Comparison of ENCODE assay signal across 8 cellular contexts in genomic region chr18:49486959-49487710, GRCh38. TPM values are rescaled to one million over a fixed set of nuclear protein-coding genes. Genes with fewer than 3 reads are reported as not detected.
DNase-seq lines count a peak whose midpoint lies in the region; ATAC-seq and TF ChIP-seq lines count a peak whose summit lies in the region.

C18orf32 (minus strand) TSS chr18:49487234; CDS start chr18:49483748, 3,486 bp downstream.

- intact Hi-C loops in Panc1 (cut with micrococcal nuclease; ENCODE audit: unreplicated experiment) = no loop called here
- intact Hi-C loops in esophagus muscularis mucosa (cut with DNase I) = loop anchor here (2.0 kb wide), 1 partner anchor 26 kb away; the partner anchor contains the start of gene DYM

- WGBS in esophagus muscularis mucosa = 6% methylated on average over 39 of the region's 68 CpGs

- H3K9me3 ChIP-seq in Panc1 (ENCODE audit: control insufficient read depth, insufficient read depth, low read depth, low read length) (no peaks in the 10 kb centered on the region), esophagus muscularis mucosa (no peaks in the 10 kb centered on the region)

- peak; percentile 95 for TF ChIP-seq POLR2A in esophagus muscularis mucosa (IDR thresholded peaks at IDR 0.05; ENCODE audit: low read depth)

- no peaks in the 10 kb centered on the region for H3K9me3 Mint-ChIP-seq in activated T-cell treated with anti-CD3 and anti-CD28 coated beads, Interleukin-2, amount 50 U/mL, for 4 hours

- CTCF ChIA-PET in Panc1 (lab: Charles Lee) = no interaction called here

- H3K27ac ChIP-seq in Panc1 (ENCODE audit: low read length) = peak within 1 kb of the TSS; percentile 98
- H3K27ac ChIP-seq in esophagus muscularis mucosa (replicated peaks in 1 of 4) = peak within 1 kb of the TSS; percentile 92 to 97 (median 96)

- peak within 1 kb of the TSS; percentile 90 for H3K4me3 Mint-ChIP-seq in activated T-cell treated with anti-CD3 and anti-CD28 coated beads, Interleukin-2, amount 50 U/mL, for 4 hours

- TF ChIP-seq CTCF in Panc1 (IDR thresholded peaks at IDR 0.05) = no peak
- TF ChIP-seq CTCF in esophagus muscularis mucosa (IDR thresholded peaks at IDR 0.05) = no peak

- ATAC-seq in GM21723 (IDR thresholded peaks at IDR 0.05; ENCODE audit: unreplicated experiment) (peak; percentile 94), Panc1 (peak; percentile 95)
- ATAC-seq in activated T-cell treated with anti-CD3 and anti-CD28 coated beads, Interleukin-2, amount 50 U/mL, for 4 hours = peak; percentile 91 to 93

- in situ Hi-C loops in Panc1 (cut with HindIII; ENCODE audit: low pct_unique_long_range_greater_than_20kb, low sequenced_read_pairs) = no loop called here

- H3K27me3 Mint-ChIP-seq in activated T-cell treated with anti-CD3 and anti-CD28 coated beads, Interleukin-2, amount 50 U/mL, for 4 hours (ENCODE audit: low read depth) = no peaks in the 10 kb centered on the region

- no TSS peak for BruUV-seq in Panc1 (replicated peaks; lab: Mats Ljungman, UMichigan)

- H3K4me3 ChIP-seq in Panc1 (ENCODE audit: low read depth in 2 of 2, low read length in 2 of 2) (peak within 1 kb of the TSS; percentile 84 to 91), esophagus muscularis mucosa (peak within 1 kb of the TSS; percentile 73 to 91 (median 80))

- peaks cover 25% of the 10 kb centered on the region for H3K4me1 ChIP-seq in Panc1 (ENCODE audit: control insufficient read depth, insufficient read depth, low read length)
- peaks cover 32 to 58% (median 52%) of the 10 kb centered on the region in 4 donors for H3K4me1 ChIP-seq in esophagus muscularis mucosa

- H3K36me3 Mint-ChIP-seq in activated T-cell treated with anti-CD3 and anti-CD28 coated beads, Interleukin-2, amount 50 U/mL, for 4 hours (ENCODE audit: insufficient read depth) = peaks cover 49% of the 10 kb centered on the region

- TF ChIP-seq EP300 in esophagus muscularis mucosa (IDR thresholded peaks at IDR 0.05) = no peak

- POLR2A ChIA-PET in Panc1 (lab: Charles Lee) = interaction anchor here (0.5 to 0.6 kb wide), 3 partner anchors 201 to 1205 kb away, joined by 3 to 8 read pairs (median 4); no protein-coding TSS in a partner anchor

- H3K4me1 Mint-ChIP-seq in activated T-cell treated with anti-CD3 and anti-CD28 coated beads, Interleukin-2, amount 50 U/mL, for 4 hours (ENCODE audit: low read depth) = peaks cover 62% of the 10 kb centered on the region

- DNase-seq in DMS53 (lab: John Stamatoyannopoulos, UW) (peak; percentile 100), KG1 (lab: John Stamatoyannopoulos, UW) (peak; percentile 91), Panc1 (ENCODE audit: low read depth, low spot score) (no peak), esophagus muscularis mucosa (ENCODE audit: extremely low spot score) (peak; percentile 99), myocyte (ENCODE audit: low read depth) (peak; percentile 96)
- peak; percentile 88 for DNase-seq in activated T-cell treated with anti-CD3 and anti-CD28 coated beads, Interleukin-2, amount 50 U/mL, for 4 hours
- DNase-seq in stimulated activated CD8-positive, alpha-beta memory T cell treated with anti-CD3 and anti-CD28 coated beads, Interleukin-7, amount 100 ng/mL, for 48 hours (ENCODE audit: extremely low read depth in 1 of 2, low read depth in 1 of 2) = peak; percentile 92

- peaks cover 32% of the 10 kb centered on the region for H3K36me3 ChIP-seq in Panc1 (ENCODE audit: control insufficient read depth, insufficient read depth, low read length)
- H3K36me3 ChIP-seq in esophagus muscularis mucosa = peaks cover 40 to 56% (median 48%) of the 10 kb centered on the region in 4 donors

- no peaks in the 10 kb centered on the region for H3K27me3 ChIP-seq in Panc1 (ENCODE audit: control insufficient read depth, insufficient read depth, low read length)
- no peaks in the 10 kb centered on the region for H3K27me3 ChIP-seq in esophagus muscularis mucosa

RNA-seq across cellular contexts. Expression of gene C18orf32, which starts in this region (rescaled TPM):
- total RNA-seq in Panc1 (2021; ENCODE audit: unreplicated experiment) (38.0 TPM), esophagus muscularis mucosa (10 to 100 TPM; 39.6 to 61.5 (median 55.2) TPM), myocyte (45.0 and 59.5 TPM in 2 replicates)
- polyA plus RNA-seq in Panc1 (2012; ENCODE audit: insufficient read length) = 9.3 TPM
- 10 to 100 TPM; 33.0 to 43.7 (median 42.3) TPM for total RNA-seq in activated T-cell treated with anti-CD3 and anti-CD28 coated beads, Interleukin-2, amount 50 U/mL, for 4 hours
- polyA plus RNA-seq in myocyte (2012) = 57.3 TPM
